ENCODE assay signal across 1 cellular context in the genomic region with DNA sequence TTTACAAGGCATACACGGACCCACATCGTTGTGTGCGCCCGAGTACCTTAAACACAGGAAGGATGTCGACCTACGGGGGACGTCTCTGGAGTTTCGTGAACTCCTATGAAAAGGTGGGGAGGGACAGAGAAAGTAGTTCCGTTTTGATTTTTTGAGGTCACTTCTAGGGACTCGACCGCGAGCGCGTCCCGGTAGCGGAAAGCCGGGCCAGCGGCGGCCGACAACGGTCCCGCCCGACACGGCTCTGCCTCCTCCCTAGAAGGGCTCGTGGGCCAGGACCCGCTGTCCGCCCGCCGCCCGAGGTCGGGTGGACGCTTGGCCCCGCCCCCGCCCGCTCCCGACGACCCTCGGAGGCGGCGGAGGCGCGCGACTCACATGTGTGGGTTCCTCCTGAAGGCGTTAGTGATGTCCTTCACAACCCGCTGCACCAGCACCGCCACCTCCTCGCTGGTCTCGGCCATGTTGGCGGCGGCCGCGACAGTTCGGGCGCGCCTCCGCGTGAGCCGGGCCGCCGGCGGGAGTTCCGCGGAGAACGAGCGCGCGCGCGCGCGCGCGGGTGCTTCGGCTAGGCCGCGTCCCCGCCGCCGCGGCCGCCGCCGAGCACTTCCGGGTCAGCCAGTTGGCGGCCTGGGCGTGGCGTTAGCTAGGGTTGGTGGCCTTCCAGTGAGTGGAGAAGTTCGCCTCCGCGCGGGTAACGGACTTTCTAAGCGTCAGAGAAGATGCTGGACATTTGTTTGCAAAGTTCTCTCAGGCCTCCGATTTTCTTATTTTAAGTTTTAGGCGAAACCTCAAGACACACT.
A peak's percentile ranks its signal among the peaks of the same experiment; 100 is the strongest.
TF ChIP-seq lines count a peak whose summit lies in the region.

A gene with protein sequence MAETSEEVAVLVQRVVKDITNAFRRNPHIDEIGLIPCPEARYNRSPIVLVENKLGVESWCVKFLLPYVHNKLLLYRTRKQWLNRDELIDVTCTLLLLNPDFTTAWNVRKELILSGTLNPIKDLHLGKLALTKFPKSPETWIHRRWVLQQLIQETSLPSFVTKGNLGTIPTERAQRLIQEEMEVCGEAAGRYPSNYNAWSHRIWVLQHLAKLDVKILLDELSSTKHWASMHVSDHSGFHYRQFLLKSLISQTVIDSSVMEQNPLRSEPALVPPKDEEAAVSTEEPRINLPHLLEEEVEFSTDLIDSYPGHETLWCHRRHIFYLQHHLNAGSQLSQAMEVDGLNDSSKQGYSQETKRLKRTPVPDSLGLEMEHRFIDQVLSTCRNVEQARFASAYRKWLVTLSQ (minus strand): TSS at position 534 of the 800 bp plus-strand sequence. CDS start 73 bp downstream, at position 461.

TF ChIP-seq in GM12878, 131 proteins besides CTCF, POLR2A, EP300 and RAD21 (continued from another document):
- TF ChIP-seq, protein P1, sequence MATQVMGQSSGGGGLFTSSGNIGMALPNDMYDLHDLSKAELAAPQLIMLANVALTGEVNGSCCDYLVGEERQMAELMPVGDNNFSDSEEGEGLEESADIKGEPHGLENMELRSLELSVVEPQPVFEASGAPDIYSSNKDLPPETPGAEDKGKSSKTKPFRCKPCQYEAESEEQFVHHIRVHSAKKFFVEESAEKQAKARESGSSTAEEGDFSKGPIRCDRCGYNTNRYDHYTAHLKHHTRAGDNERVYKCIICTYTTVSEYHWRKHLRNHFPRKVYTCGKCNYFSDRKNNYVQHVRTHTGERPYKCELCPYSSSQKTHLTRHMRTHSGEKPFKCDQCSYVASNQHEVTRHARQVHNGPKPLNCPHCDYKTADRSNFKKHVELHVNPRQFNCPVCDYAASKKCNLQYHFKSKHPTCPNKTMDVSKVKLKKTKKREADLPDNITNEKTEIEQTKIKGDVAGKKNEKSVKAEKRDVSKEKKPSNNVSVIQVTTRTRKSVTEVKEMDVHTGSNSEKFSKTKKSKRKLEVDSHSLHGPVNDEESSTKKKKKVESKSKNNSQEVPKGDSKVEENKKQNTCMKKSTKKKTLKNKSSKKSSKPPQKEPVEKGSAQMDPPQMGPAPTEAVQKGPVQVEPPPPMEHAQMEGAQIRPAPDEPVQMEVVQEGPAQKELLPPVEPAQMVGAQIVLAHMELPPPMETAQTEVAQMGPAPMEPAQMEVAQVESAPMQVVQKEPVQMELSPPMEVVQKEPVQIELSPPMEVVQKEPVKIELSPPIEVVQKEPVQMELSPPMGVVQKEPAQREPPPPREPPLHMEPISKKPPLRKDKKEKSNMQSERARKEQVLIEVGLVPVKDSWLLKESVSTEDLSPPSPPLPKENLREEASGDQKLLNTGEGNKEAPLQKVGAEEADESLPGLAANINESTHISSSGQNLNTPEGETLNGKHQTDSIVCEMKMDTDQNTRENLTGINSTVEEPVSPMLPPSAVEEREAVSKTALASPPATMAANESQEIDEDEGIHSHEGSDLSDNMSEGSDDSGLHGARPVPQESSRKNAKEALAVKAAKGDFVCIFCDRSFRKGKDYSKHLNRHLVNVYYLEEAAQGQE (IDR thresholded peaks at IDR 0.05; ENCODE audit: low read depth, low read length) = no peak
- TF ChIP-seq ZNF24 (IDR thresholded peaks at IDR 0.05) (0 out of 2 replicates have a peak, but pooled peaks have one; percentile 16), RAD51 (IDR thresholded peaks at IDR 0.05) (no peak), NR2F1 (conservative IDR thresholded peaks at IDR 0.05) (peak; percentile 63), LARP7 (IDR thresholded peaks at IDR 0.05) (peak; percentile 85), ETV6 (conservative IDR thresholded peaks at IDR 0.05 in 1 of 2, IDR thresholded peaks at IDR 0.05 in 1 of 2; ENCODE audit: borderline replicate concordance in 1 of 2, low read depth in 1 of 2) (no peak), ZBED1 (IDR thresholded peaks at IDR 0.05; ENCODE audit: borderline replicate concordance) (peak; percentile 47; the same call in 1 of the 2 replicates), HDGF (IDR thresholded peaks at IDR 0.05) (no peak), MTA2 (IDR thresholded peaks at IDR 0.05; ENCODE audit: low read depth) (0 out of 2 replicates have a peak, but pooled peaks have one; percentile 11), NFIC (IDR thresholded peaks at IDR 0.05; ENCODE audit: low read depth, low read length) (no peak), CHD1 (IDR thresholded peaks at IDR 0.05; ENCODE audit: low read depth, low read length) (no peak; the same call in 1 of the 2 replicates), ATF7 (IDR thresholded peaks at IDR 0.05; ENCODE audit: low read depth) (no peak), EED (IDR thresholded peaks at IDR 0.05; ENCODE audit: low read depth) (no peak), FOXK2 (IDR thresholded peaks at IDR 0.05) (no peak)
- TF ChIP-seq, protein P2, sequence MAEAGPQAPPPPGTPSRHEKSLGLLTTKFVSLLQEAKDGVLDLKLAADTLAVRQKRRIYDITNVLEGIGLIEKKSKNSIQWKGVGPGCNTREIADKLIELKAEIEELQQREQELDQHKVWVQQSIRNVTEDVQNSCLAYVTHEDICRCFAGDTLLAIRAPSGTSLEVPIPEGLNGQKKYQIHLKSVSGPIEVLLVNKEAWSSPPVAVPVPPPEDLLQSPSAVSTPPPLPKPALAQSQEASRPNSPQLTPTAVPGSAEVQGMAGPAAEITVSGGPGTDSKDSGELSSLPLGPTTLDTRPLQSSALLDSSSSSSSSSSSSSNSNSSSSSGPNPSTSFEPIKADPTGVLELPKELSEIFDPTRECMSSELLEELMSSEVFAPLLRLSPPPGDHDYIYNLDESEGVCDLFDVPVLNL (IDR thresholded peaks at IDR 0.05; ENCODE audit: low read depth, low read length) = no peak
- TF ChIP-seq, protein P3, sequence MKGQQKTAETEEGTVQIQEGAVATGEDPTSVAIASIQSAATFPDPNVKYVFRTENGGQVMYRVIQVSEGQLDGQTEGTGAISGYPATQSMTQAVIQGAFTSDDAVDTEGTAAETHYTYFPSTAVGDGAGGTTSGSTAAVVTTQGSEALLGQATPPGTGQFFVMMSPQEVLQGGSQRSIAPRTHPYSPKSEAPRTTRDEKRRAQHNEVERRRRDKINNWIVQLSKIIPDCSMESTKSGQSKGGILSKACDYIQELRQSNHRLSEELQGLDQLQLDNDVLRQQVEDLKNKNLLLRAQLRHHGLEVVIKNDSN (IDR thresholded peaks at IDR 0.05; ENCODE audit: borderline replicate concordance, extremely low read length, insufficient read depth, low read depth, low read length) = no peak
- TF ChIP-seq, protein P4, sequence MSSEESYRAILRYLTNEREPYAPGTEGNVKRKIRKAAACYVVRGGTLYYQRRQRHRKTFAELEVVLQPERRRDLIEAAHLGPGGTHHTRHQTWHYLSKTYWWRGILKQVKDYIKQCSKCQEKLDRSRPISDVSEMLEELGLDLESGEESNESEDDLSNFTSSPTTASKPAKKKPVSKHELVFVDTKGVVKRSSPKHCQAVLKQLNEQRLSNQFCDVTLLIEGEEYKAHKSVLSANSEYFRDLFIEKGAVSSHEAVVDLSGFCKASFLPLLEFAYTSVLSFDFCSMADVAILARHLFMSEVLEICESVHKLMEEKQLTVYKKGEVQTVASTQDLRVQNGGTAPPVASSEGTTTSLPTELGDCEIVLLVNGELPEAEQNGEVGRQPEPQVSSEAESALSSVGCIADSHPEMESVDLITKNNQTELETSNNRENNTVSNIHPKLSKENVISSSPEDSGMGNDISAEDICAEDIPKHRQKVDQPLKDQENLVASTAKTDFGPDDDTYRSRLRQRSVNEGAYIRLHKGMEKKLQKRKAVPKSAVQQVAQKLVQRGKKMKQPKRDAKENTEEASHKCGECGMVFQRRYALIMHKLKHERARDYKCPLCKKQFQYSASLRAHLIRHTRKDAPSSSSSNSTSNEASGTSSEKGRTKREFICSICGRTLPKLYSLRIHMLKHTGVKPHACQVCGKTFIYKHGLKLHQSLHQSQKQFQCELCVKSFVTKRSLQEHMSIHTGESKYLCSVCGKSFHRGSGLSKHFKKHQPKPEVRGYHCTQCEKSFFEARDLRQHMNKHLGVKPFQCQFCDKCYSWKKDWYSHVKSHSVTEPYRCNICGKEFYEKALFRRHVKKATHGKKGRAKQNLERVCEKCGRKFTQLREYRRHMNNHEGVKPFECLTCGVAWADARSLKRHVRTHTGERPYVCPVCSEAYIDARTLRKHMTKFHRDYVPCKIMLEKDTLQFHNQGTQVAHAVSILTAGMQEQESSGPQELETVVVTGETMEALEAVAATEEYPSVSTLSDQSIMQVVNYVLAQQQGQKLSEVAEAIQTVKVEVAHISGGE (CRISPR knock-in tag; IDR thresholded peaks at IDR 0.05) = no peak
- TF ChIP-seq, protein P5, sequence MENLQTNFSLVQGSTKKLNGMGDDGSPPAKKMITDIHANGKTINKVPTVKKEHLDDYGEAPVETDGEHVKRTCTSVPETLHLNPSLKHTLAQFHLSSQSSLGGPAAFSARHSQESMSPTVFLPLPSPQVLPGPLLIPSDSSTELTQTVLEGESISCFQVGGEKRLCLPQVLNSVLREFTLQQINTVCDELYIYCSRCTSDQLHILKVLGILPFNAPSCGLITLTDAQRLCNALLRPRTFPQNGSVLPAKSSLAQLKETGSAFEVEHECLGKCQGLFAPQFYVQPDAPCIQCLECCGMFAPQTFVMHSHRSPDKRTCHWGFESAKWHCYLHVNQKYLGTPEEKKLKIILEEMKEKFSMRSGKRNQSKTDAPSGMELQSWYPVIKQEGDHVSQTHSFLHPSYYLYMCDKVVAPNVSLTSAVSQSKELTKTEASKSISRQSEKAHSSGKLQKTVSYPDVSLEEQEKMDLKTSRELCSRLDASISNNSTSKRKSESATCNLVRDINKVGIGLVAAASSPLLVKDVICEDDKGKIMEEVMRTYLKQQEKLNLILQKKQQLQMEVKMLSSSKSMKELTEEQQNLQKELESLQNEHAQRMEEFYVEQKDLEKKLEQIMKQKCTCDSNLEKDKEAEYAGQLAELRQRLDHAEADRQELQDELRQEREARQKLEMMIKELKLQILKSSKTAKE (IDR thresholded peaks at IDR 0.05; ENCODE audit: low read depth, poor library complexity, severe bottlenecking) = no peak
